In genomic region chr18:47881752-47882455, GRCh38 we compare ENCODE assay signal across 1 cellular context.
TF ChIP-seq lines count a peak whose summit lies in the region.

No MANE protein-coding gene starts in this region.

TF ChIP-seq in GM23338, 12 proteins besides CTCF, POLR2A, EP300 and RAD21 (continued from another document):
- TF ChIP-seq, protein P1, sequence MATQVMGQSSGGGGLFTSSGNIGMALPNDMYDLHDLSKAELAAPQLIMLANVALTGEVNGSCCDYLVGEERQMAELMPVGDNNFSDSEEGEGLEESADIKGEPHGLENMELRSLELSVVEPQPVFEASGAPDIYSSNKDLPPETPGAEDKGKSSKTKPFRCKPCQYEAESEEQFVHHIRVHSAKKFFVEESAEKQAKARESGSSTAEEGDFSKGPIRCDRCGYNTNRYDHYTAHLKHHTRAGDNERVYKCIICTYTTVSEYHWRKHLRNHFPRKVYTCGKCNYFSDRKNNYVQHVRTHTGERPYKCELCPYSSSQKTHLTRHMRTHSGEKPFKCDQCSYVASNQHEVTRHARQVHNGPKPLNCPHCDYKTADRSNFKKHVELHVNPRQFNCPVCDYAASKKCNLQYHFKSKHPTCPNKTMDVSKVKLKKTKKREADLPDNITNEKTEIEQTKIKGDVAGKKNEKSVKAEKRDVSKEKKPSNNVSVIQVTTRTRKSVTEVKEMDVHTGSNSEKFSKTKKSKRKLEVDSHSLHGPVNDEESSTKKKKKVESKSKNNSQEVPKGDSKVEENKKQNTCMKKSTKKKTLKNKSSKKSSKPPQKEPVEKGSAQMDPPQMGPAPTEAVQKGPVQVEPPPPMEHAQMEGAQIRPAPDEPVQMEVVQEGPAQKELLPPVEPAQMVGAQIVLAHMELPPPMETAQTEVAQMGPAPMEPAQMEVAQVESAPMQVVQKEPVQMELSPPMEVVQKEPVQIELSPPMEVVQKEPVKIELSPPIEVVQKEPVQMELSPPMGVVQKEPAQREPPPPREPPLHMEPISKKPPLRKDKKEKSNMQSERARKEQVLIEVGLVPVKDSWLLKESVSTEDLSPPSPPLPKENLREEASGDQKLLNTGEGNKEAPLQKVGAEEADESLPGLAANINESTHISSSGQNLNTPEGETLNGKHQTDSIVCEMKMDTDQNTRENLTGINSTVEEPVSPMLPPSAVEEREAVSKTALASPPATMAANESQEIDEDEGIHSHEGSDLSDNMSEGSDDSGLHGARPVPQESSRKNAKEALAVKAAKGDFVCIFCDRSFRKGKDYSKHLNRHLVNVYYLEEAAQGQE (IDR thresholded peaks at IDR 0.05; ENCODE audit: unreplicated experiment), result no peak
- TF ChIP-seq CREB1 (CRISPR knock-in tag; IDR thresholded peaks at IDR 0.05; ENCODE audit: low read depth) (no peak), JUNB (IDR thresholded peaks at IDR 0.05; ENCODE audit: unreplicated experiment) (no peak), ZNF331 (CRISPR knock-in tag; IDR thresholded peaks at IDR 0.05; ENCODE audit: low read depth) (no peak), ETS1 (IDR thresholded peaks at IDR 0.05) (no peak)
